Comparison of ENCODE assay signal across 21 cellular contexts in genomic region chr18:3234457-3234856, GRCh38.
"Had no signal": no experiment of that assay in that cellular context is flagged by ENCODE, and none has a peak within 500 bp of the region (broad histone marks: within the 10 kb centered on the region; RNA-seq: fewer than 3 reads in every experiment).

No MANE protein-coding gene starts in this region.

- H3K9me3 Mint-ChIP-seq: activated CD4-positive, alpha-beta memory T cell treated with anti-CD3 and anti-CD28 coated beads for 36 hours; activated naive CD4-positive, alpha-beta T cell treated with anti-CD3 and anti-CD28 coated beads, Interleukin-2, amount 50 U/mL, for 24 hours; memory B cell; naive B cell; T-cell had no signal

- H3K27me3 ChIP-seq: body of pancreas, cardiac muscle cell, heart right ventricle, thyroid gland had no signal

- H3K27ac Mint-ChIP-seq: activated CD4-positive, alpha-beta memory T cell treated with anti-CD3 and anti-CD28 coated beads for 36 hours; activated CD8-positive, alpha-beta memory T cell treated with anti-CD3 and anti-CD28 coated beads, Interleukin-2, amount 10 ng/mL, durations not matched to agents 7 days and 5 days; activated naive CD4-positive, alpha-beta T cell treated with anti-CD3 and anti-CD28 coated beads, Interleukin-2, amount 50 U/mL, for 24 hours; memory B cell; naive B cell; T-cell had no signal

- H3K36me3 ChIP-seq: cardiac muscle cell, heart right ventricle, thyroid gland had no signal

- H3K9me3 ChIP-seq: body of pancreas, heart right ventricle, thyroid gland had no signal

- H3K4me3 ChIP-seq: body of pancreas, cardiac muscle cell, heart right ventricle, thyroid gland had no signal

- DNase-seq: activated CD4-positive, alpha-beta memory T cell treated with anti-CD3 and anti-CD28 coated beads for 36 hours; activated CD4-positive, alpha-beta T cell treated with anti-CD3 and anti-CD28 coated beads for 1 hour; activated CD8-positive, alpha-beta memory T cell treated with anti-CD3 and anti-CD28 coated beads, Interleukin-2, amount 10 ng/mL, durations not matched to agents 7 days and 5 days; activated effector memory CD4-positive, alpha-beta T cell treated with anti-CD3 and anti-CD28 coated beads, Interleukin-2, amount 50 U/mL, for 16 hours; activated T-cell treated with anti-CD3 and anti-CD28 coated beads for 4 hours; body of pancreas; heart right ventricle; islet precursor cell; left cardiac atrium; naive B cell; occipital lobe; posterior cingulate gyrus; retina; stimulated activated CD4-positive, alpha-beta T cell treated with anti-CD3 and anti-CD28 coated beads, Interleukin-4, amount 100 ng/mL, for 24 hours; stimulated activated naive CD4-positive, alpha-beta T cell treated with Interleukin-2 at 50 U/mL for 16 hours; T-cell; thyroid gland had no signal

- H3K4me1 ChIP-seq: thyroid gland had no signal

- H3K36me3 Mint-ChIP-seq: activated CD4-positive, alpha-beta memory T cell treated with anti-CD3 and anti-CD28 coated beads for 36 hours; activated naive CD4-positive, alpha-beta T cell treated with anti-CD3 and anti-CD28 coated beads, Interleukin-2, amount 50 U/mL, for 24 hours had no signal

- ATAC-seq: activated CD8-positive, alpha-beta memory T cell treated with anti-CD3 and anti-CD28 coated beads, Interleukin-2, amount 10 ng/mL, durations not matched to agents 7 days and 5 days; heart right ventricle; left cardiac atrium; T-cell had no signal

- H3K4me3 Mint-ChIP-seq: activated CD4-positive, alpha-beta memory T cell treated with anti-CD3 and anti-CD28 coated beads for 36 hours; activated CD8-positive, alpha-beta memory T cell treated with anti-CD3 and anti-CD28 coated beads, Interleukin-2, amount 10 ng/mL, durations not matched to agents 7 days and 5 days; activated naive CD4-positive, alpha-beta T cell treated with anti-CD3 and anti-CD28 coated beads, Interleukin-2, amount 50 U/mL, for 24 hours; memory B cell; naive B cell; T-cell had no signal

- H3K27me3 Mint-ChIP-seq: activated CD4-positive, alpha-beta memory T cell treated with anti-CD3 and anti-CD28 coated beads for 36 hours; activated CD8-positive, alpha-beta memory T cell treated with anti-CD3 and anti-CD28 coated beads, Interleukin-2, amount 10 ng/mL, durations not matched to agents 7 days and 5 days; activated naive CD4-positive, alpha-beta T cell treated with anti-CD3 and anti-CD28 coated beads, Interleukin-2, amount 50 U/mL, for 24 hours; memory B cell; naive B cell; T-cell had no signal

- H3K27ac ChIP-seq: cardiac muscle cell, epithelial cell of prostate, heart right ventricle, thyroid gland had no signal
